In the genomic region with DNA sequence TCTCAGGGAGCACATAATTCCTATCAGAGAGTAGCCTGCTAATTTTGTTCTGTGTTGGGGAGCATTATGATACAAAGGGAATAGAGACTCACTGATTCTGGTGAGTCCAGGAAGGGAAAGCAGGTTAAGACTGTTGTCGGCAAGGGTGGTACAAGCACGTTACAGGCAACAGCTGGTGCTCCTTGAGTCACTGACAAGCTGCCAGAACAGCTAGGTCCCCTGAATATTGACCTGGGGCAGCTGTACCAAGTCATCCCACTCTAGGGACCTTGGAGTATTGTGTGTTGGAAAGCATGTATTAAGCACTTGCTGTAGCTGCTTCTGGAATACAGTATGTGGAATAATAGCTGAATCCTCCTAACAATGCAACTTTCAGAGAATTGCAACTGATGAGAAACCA, we compare ENCODE assay signal across 26 cellular contexts.
"Had no signal": no experiment of that assay in that cellular context is flagged by ENCODE, and none has a peak within 500 bp of the region (broad histone marks: within the 10 kb centered on the region; RNA-seq: fewer than 3 reads in every experiment).

No MANE protein-coding gene starts in this region.

- H3K27me3 Mint-ChIP-seq: activated CD8-positive, alpha-beta T cell treated with anti-CD3 and anti-CD28 coated beads for 36 hours; activated naive CD4-positive, alpha-beta T cell treated with anti-CD3 and anti-CD28 coated beads, Interleukin-2, amount 50 U/mL, for 24 hours had no signal

- DNase-seq: activated CD4-positive, alpha-beta T cell treated with anti-CD3 and anti-CD28 coated beads, Interleukin-2, amount 50 U/mL, for 1 hour; activated CD4-positive, CD25-positive, alpha-beta regulatory T cell; activated CD8-positive, alpha-beta memory T cell treated with anti-CD3 and anti-CD28 coated beads, Interleukin-2, amount 50 U/mL, for 4 hours; activated CD8-positive, alpha-beta T cell treated with anti-CD3 and anti-CD28 coated beads for 36 hours; activated effector memory CD4-positive, alpha-beta T cell treated with Interleukin-2 at 50 U/mL for 16 hours; activated naive CD4-positive, alpha-beta T cell; activated T-cell treated with anti-CD3 and anti-CD28 coated beads, Interleukin-2, amount 50 U/mL, for 1 hour; aorta; body of pancreas; central memory CD4-positive, alpha-beta T cell; Karpas-422; NCI-H1417 treated with DMSO at 0.1 percent for 48 hours; NCI-H187; NCI-H2081; NCI-H510A treated with DMSO at 0.1 percent for 48 hours; NCI-H774; NK-92 treated with Interleukin-12 subunit alpha and Interleukin-12 subunit beta, amount 100 ng/mL, for 24 hours; OCI-M1; RPMI8226; SK-N-SH; T-helper 1 cell had no signal

- H3K9me3 Mint-ChIP-seq: activated CD8-positive, alpha-beta T cell treated with anti-CD3 and anti-CD28 coated beads for 36 hours; activated naive CD4-positive, alpha-beta T cell treated with anti-CD3 and anti-CD28 coated beads, Interleukin-2, amount 50 U/mL, for 24 hours had no signal

- ATAC-seq: activated CD8-positive, alpha-beta T cell treated with anti-CD3 and anti-CD28 coated beads for 36 hours; body of pancreas; K562; Panc1; Right ventricle myocardium inferior had no signal

- FAIRE-seq: bronchial epithelial cell, K562 had no signal

- H3K36me3 Mint-ChIP-seq: activated naive CD4-positive, alpha-beta T cell treated with anti-CD3 and anti-CD28 coated beads, Interleukin-2, amount 50 U/mL, for 24 hours had no signal

- H3K4me3 Mint-ChIP-seq: activated CD8-positive, alpha-beta T cell treated with anti-CD3 and anti-CD28 coated beads for 36 hours; activated naive CD4-positive, alpha-beta T cell treated with anti-CD3 and anti-CD28 coated beads, Interleukin-2, amount 50 U/mL, for 24 hours had no signal

- H3K27ac Mint-ChIP-seq: activated CD8-positive, alpha-beta T cell treated with anti-CD3 and anti-CD28 coated beads for 36 hours; activated naive CD4-positive, alpha-beta T cell treated with anti-CD3 and anti-CD28 coated beads, Interleukin-2, amount 50 U/mL, for 24 hours had no signal
